In genomic region chr16:2058901-2059300, GRCh38 we compare ENCODE assay signal across 22 cellular contexts. TPM values are rescaled to one million over a fixed set of nuclear protein-coding genes. Genes with fewer than 3 reads are reported as not detected.
"Had no signal": no experiment of that assay in that cellular context is flagged by ENCODE, and none has a peak within 500 bp of the region (broad histone marks: within the 10 kb centered on the region; RNA-seq: fewer than 3 reads in every experiment).

No MANE protein-coding gene starts in this region.

- H3K27ac Mint-ChIP-seq: activated B cell treated with CpG ODN at 0.5 μM for 24 hours; activated CD8-positive, alpha-beta T cell treated with anti-CD3 and anti-CD28 coated beads, Interleukin-2, amount 10 ng/mL, durations not matched to agents 7 days and 5 days; activated naive CD4-positive, alpha-beta T cell treated with anti-CD3 and anti-CD28 coated beads, Interleukin-2, amount 50 U/mL, for 24 hours; natural killer cell treated with Interleukin-12 subunit alpha and Interleukin-12 subunit beta and Interleukin-15 and Interleukin-18, amount 100 ng/mL, for 72 hours; T-helper 2 cell treated with Interferon-gamma antibody and Interleukin-4, amounts not matched to agents 5 μg/mL and 100 μg/mL, for 36 hours had no signal

- H3K9me3 ChIP-seq: body of pancreas, colonic mucosa, esophagus squamous epithelium, psoas muscle, sigmoid colon, spleen, upper lobe of left lung had no signal

- H3K27me3 ChIP-seq: body of pancreas, colonic mucosa, esophagus squamous epithelium, sigmoid colon, spleen, upper lobe of left lung had no signal

- H3K36me3 Mint-ChIP-seq: natural killer cell treated with Interleukin-12 subunit alpha and Interleukin-12 subunit beta and Interleukin-15 and Interleukin-18, amount 100 ng/mL, for 72 hours had no signal

- H3K27me3 Mint-ChIP-seq: activated B cell treated with CpG ODN at 0.5 μM for 24 hours; activated CD4-positive, alpha-beta T cell treated with anti-CD3 and anti-CD28 coated beads, Interleukin-2, amount 10 ng/mL, durations not matched to agents 24 days and 14 days; activated naive CD4-positive, alpha-beta T cell treated with anti-CD3 and anti-CD28 coated beads, Interleukin-2, amount 50 U/mL, for 24 hours; natural killer cell treated with Interleukin-12 subunit alpha and Interleukin-12 subunit beta and Interleukin-15 and Interleukin-18, amount 100 ng/mL, for 72 hours; stimulated activated naive CD8-positive, alpha-beta T cell treated with anti-CD3 and anti-CD28 coated beads, Interleukin-15, amount 100 ng/mL, for 72 hours had no signal

- DNase-seq: activated B cell treated with CpG ODN at 0.5 μM for 24 hours; activated CD4-positive, alpha-beta T cell treated with anti-CD3 and anti-CD28 coated beads, Interleukin-2, amount 10 ng/mL, durations not matched to agents 24 days and 14 days; activated CD8-positive, alpha-beta memory T cell treated with anti-CD3 and anti-CD28 coated beads, Interleukin-2, amount 50 U/mL, for 4 hours; activated CD8-positive, alpha-beta T cell treated with anti-CD3 and anti-CD28 coated beads, Interleukin-2, amount 10 ng/mL, durations not matched to agents 7 days and 5 days; activated effector memory CD4-positive, alpha-beta T cell treated with anti-CD3 and anti-CD28 coated beads, Interleukin-2, amount 50 U/mL, for 16 hours; activated T-cell treated with anti-CD3 and anti-CD28 coated beads, Interleukin-2, amount 50 U/mL, for 48 hours; amniotic stem cell; body of pancreas; central memory CD4-positive, alpha-beta T cell; colonic mucosa; effector CD4-positive, alpha-beta T cell; esophagus squamous epithelium; psoas muscle; sigmoid colon; spleen; stimulated activated naive CD8-positive, alpha-beta T cell treated with anti-CD3 and anti-CD28 coated beads, Interleukin-15, amount 100 ng/mL, for 72 hours had no signal

- H3K4me3 Mint-ChIP-seq: activated B cell treated with CpG ODN at 0.5 μM for 24 hours; activated CD4-positive, alpha-beta T cell treated with anti-CD3 and anti-CD28 coated beads, Interleukin-2, amount 10 ng/mL, durations not matched to agents 24 days and 14 days; activated CD8-positive, alpha-beta T cell treated with anti-CD3 and anti-CD28 coated beads, Interleukin-2, amount 10 ng/mL, durations not matched to agents 7 days and 5 days; activated naive CD4-positive, alpha-beta T cell treated with anti-CD3 and anti-CD28 coated beads, Interleukin-2, amount 50 U/mL, for 24 hours; natural killer cell treated with Interleukin-12 subunit alpha and Interleukin-12 subunit beta and Interleukin-15 and Interleukin-18, amount 100 ng/mL, for 72 hours; stimulated activated naive CD8-positive, alpha-beta T cell treated with anti-CD3 and anti-CD28 coated beads, Interleukin-15, amount 100 ng/mL, for 72 hours; T-helper 2 cell treated with Interferon-gamma antibody and Interleukin-4, amounts not matched to agents 5 μg/mL and 100 μg/mL, for 36 hours had no signal

- H3K27ac ChIP-seq: body of pancreas, colonic mucosa, esophagus squamous epithelium, psoas muscle, sigmoid colon, spleen, upper lobe of left lung had no signal

- H3K4me3 ChIP-seq: body of pancreas, colonic mucosa, esophagus squamous epithelium, psoas muscle, sigmoid colon, spleen, upper lobe of left lung had no signal

- ATAC-seq: activated CD8-positive, alpha-beta T cell treated with anti-CD3 and anti-CD28 coated beads, Interleukin-2, amount 10 ng/mL, durations not matched to agents 7 days and 5 days; body of pancreas; natural killer cell treated with Interleukin-12 subunit alpha and Interleukin-12 subunit beta and Interleukin-15 and Interleukin-18, amount 100 ng/mL, for 72 hours; psoas muscle; stimulated activated naive CD8-positive, alpha-beta T cell treated with anti-CD3 and anti-CD28 coated beads, Interleukin-15, amount 100 ng/mL, for 72 hours had no signal

- H3K4me1 Mint-ChIP-seq: activated B cell treated with CpG ODN at 0.5 μM for 24 hours; activated CD4-positive, alpha-beta T cell treated with anti-CD3 and anti-CD28 coated beads, Interleukin-2, amount 10 ng/mL, durations not matched to agents 24 days and 14 days; activated naive CD4-positive, alpha-beta T cell treated with anti-CD3 and anti-CD28 coated beads, Interleukin-2, amount 50 U/mL, for 24 hours had no signal

- H3K9me3 Mint-ChIP-seq: activated B cell treated with CpG ODN at 0.5 μM for 24 hours; activated CD4-positive, alpha-beta T cell treated with anti-CD3 and anti-CD28 coated beads, Interleukin-2, amount 10 ng/mL, durations not matched to agents 24 days and 14 days; activated naive CD4-positive, alpha-beta T cell treated with anti-CD3 and anti-CD28 coated beads, Interleukin-2, amount 50 U/mL, for 24 hours; natural killer cell treated with Interleukin-12 subunit alpha and Interleukin-12 subunit beta and Interleukin-15 and Interleukin-18, amount 100 ng/mL, for 72 hours; stimulated activated naive CD8-positive, alpha-beta T cell treated with anti-CD3 and anti-CD28 coated beads, Interleukin-15, amount 100 ng/mL, for 72 hours; T-helper 2 cell treated with Interferon-gamma antibody and Interleukin-4, amounts not matched to agents 5 μg/mL and 100 μg/mL, for 36 hours had no signal

- H3K4me1 ChIP-seq: esophagus squamous epithelium, psoas muscle, sigmoid colon, upper lobe of left lung had no signal

RNA-seq across cellular contexts. Expression of gene NPW, which starts 39.3 kb away (rescaled TPM):
- total RNA-seq: body of pancreas, kidney epithelial cell, osteoblast, sigmoid colon had no signal
